In genomic region chr9:135674977-135675376, GRCh38 we compare ENCODE assay signal across 37 cellular contexts. TPM values are rescaled to one million over a fixed set of nuclear protein-coding genes. Genes with fewer than 3 reads are reported as not detected.
"Had no signal": no experiment of that assay in that cellular context is flagged by ENCODE, and none has a peak within 500 bp of the region (broad histone marks: within the 10 kb centered on the region; RNA-seq: fewer than 3 reads in every experiment).

No MANE protein-coding gene starts in this region.

- H3K36me3 Mint-ChIP-seq: mesothelial cell of epicardium; naive B cell; natural killer cell treated with Interleukin-12 subunit alpha and Interleukin-12 subunit beta and Interleukin-15 and Interleukin-18, amount 100 ng/mL, for 72 hours; stimulated activated memory B cell treated with anti-CD40 and anti-IgM and Interleukin-4, amounts not matched to agents 10 μg/mL and 1 μg/mL and 100 μg/mL, for 72 hours had no signal

- H3K36me3 ChIP-seq: heart right ventricle, left lung, neutrophil, ovary, right atrium auricular region, right lobe of liver, tibial nerve, upper lobe of left lung had no signal

- H3K9me3 ChIP-seq: heart right ventricle, left lung, neutrophil, ovary, right atrium auricular region, right lobe of liver, upper lobe of left lung had no signal

- ATAC-seq: heart right ventricle; left colon; left lung; natural killer cell treated with Interleukin-12 subunit alpha and Interleukin-12 subunit beta and Interleukin-15 and Interleukin-18, amount 100 ng/mL, for 72 hours; right lobe of liver; stimulated activated memory B cell treated with anti-CD40 and anti-IgM and Interleukin-4, amounts not matched to agents 10 μg/mL and 1 μg/mL and 100 μg/mL, for 72 hours; stimulated activated naive CD8-positive, alpha-beta T cell treated with anti-CD3 and anti-CD28 coated beads, Interleukin-15, amount 100 ng/mL, for 72 hours had no signal

- H3K4me3 Mint-ChIP-seq: mesothelial cell of epicardium; naive B cell; natural killer cell treated with Interleukin-12 subunit alpha and Interleukin-12 subunit beta and Interleukin-15 and Interleukin-18, amount 100 ng/mL, for 72 hours; stimulated activated memory B cell treated with anti-CD40 and anti-IgM and Interleukin-4, amounts not matched to agents 10 μg/mL and 1 μg/mL and 100 μg/mL, for 72 hours; stimulated activated naive CD8-positive, alpha-beta T cell treated with anti-CD3 and anti-CD28 coated beads, Interleukin-15, amount 100 ng/mL, for 72 hours had no signal

- H2AFZ ChIP-seq: hepatocyte had no signal

- DNase-seq: heart right ventricle; islet precursor cell; kidney glomerular epithelial cell; left colon; mesendoderm; naive B cell; occipital lobe; ovary; right lobe of liver; stimulated activated CD4-positive, alpha-beta T cell treated with anti-CD3 and anti-CD28 coated beads, Interleukin-1b, Interleukin-23, amount 100 ng/mL, for 48 hours; stimulated activated CD4-positive, alpha-beta T cell treated with anti-CD3 and anti-CD28 coated beads, Interleukin-2, amount 100 ng/mL, for 48 hours; stimulated activated CD4-positive, alpha-beta T cell treated with anti-CD3 and anti-CD28 coated beads, Interleukin-4, amount 100 ng/mL, for 4 hours; stimulated activated CD8-positive, alpha-beta memory T cell treated with anti-CD3 and anti-CD28 coated beads, Interleukin-4, amount 100 ng/mL, for 48 hours; stimulated activated naive CD4-positive, alpha-beta T cell treated with Interleukin-2 at 50 U/mL for 16 hours; stimulated activated naive CD8-positive, alpha-beta T cell treated with anti-CD3 and anti-CD28 coated beads, Interleukin-15, amount 100 ng/mL, for 72 hours; substantia nigra had no signal

- H3K4me3 ChIP-seq: heart right ventricle, hepatocyte, left lung, lung, ovary, right atrium auricular region, right lobe of liver, smooth muscle cell, tibial nerve, upper lobe of left lung had no signal

- H3K79me2 ChIP-seq: hepatocyte had no signal

- H3K27me3 ChIP-seq: hepatocyte, neutrophil, ovary, right atrium auricular region, right lobe of liver, tibial nerve, upper lobe of left lung had no signal

- H3K27ac ChIP-seq: heart right ventricle, hepatocyte, left lung, neutrophil, ovary, right atrium auricular region, right lobe of liver, tibial nerve, upper lobe of left lung had no signal

- H3K4me1 Mint-ChIP-seq: mesothelial cell of epicardium; naive B cell; stimulated activated memory B cell treated with anti-CD40 and anti-IgM and Interleukin-4, amounts not matched to agents 10 μg/mL and 1 μg/mL and 100 μg/mL, for 72 hours; stimulated activated naive CD8-positive, alpha-beta T cell treated with anti-CD3 and anti-CD28 coated beads, Interleukin-15, amount 100 ng/mL, for 72 hours had no signal

- H3K27me3 Mint-ChIP-seq: stimulated activated memory B cell treated with anti-CD40 and anti-IgM and Interleukin-4, amounts not matched to agents 10 μg/mL and 1 μg/mL and 100 μg/mL, for 72 hours; stimulated activated naive CD8-positive, alpha-beta T cell treated with anti-CD3 and anti-CD28 coated beads, Interleukin-15, amount 100 ng/mL, for 72 hours had no signal

- H3K9me3 Mint-ChIP-seq: mesothelial cell of epicardium; naive B cell; natural killer cell treated with Interleukin-12 subunit alpha and Interleukin-12 subunit beta and Interleukin-15 and Interleukin-18, amount 100 ng/mL, for 72 hours; stimulated activated memory B cell treated with anti-CD40 and anti-IgM and Interleukin-4, amounts not matched to agents 10 μg/mL and 1 μg/mL and 100 μg/mL, for 72 hours; stimulated activated naive CD8-positive, alpha-beta T cell treated with anti-CD3 and anti-CD28 coated beads, Interleukin-15, amount 100 ng/mL, for 72 hours had no signal

- H3K4me2 ChIP-seq: hepatocyte, smooth muscle cell had no signal

- H3K27ac Mint-ChIP-seq: mesothelial cell of epicardium; natural killer cell treated with Interleukin-12 subunit alpha and Interleukin-12 subunit beta and Interleukin-15 and Interleukin-18, amount 100 ng/mL, for 72 hours; progenitor cell of endocrine pancreas; stimulated activated memory B cell treated with anti-CD40 and anti-IgM and Interleukin-4, amounts not matched to agents 10 μg/mL and 1 μg/mL and 100 μg/mL, for 72 hours; stimulated activated naive CD8-positive, alpha-beta T cell treated with anti-CD3 and anti-CD28 coated beads, Interleukin-15, amount 100 ng/mL, for 72 hours had no signal

- H3K4me1 ChIP-seq: heart right ventricle, left lung, right atrium auricular region, right lobe of liver, tibial nerve, upper lobe of left lung had no signal

RNA-seq across cellular contexts. Expression of gene LCN9, which starts 11.9 kb away (rescaled TPM):
- total RNA-seq: heart right ventricle; left colon; left lung; lower leg skin; lung; mononuclear cell; natural killer cell treated with Interleukin-12 subunit alpha and Interleukin-12 subunit beta and Interleukin-15 and Interleukin-18, amount 100 ng/mL, for 72 hours; occipital lobe; ovary; pulmonary artery endothelial cell; renal cortical epithelial cell; right atrium auricular region; right lobe of liver; skeletal muscle tissue; temporal lobe; tibial nerve; upper lobe of left lung; urinary bladder had no signal
- polyA plus RNA-seq: heart right ventricle, lung, ovary, thymus, urinary bladder had no signal

RNA-seq across cellular contexts. Expression of gene SOHLH1, which starts 24.3 kb away (rescaled TPM):
- total RNA-seq: heart right ventricle; hepatocyte; left colon; left lung; lung; mesothelial cell of epicardium; mononuclear cell; natural killer cell treated with Interleukin-12 subunit alpha and Interleukin-12 subunit beta and Interleukin-15 and Interleukin-18, amount 100 ng/mL, for 72 hours; occipital lobe; progenitor cell of endocrine pancreas; pulmonary artery endothelial cell; renal cortical epithelial cell; right atrium auricular region; right lobe of liver; smooth muscle cell; temporal lobe; tibial nerve; upper lobe of left lung; urinary bladder had no signal
- polyA plus RNA-seq: heart right ventricle, hepatocyte, lung, neural cell, smooth muscle cell, urinary bladder had no signal

RNA-seq across cellular contexts. Expression of gene KCNT1, which starts 27.0 kb away (rescaled TPM):
- total RNA-seq: hepatocyte; mesothelial cell of epicardium; natural killer cell treated with Interleukin-12 subunit alpha and Interleukin-12 subunit beta and Interleukin-15 and Interleukin-18, amount 100 ng/mL, for 72 hours; progenitor cell of endocrine pancreas; renal cortical epithelial cell; right lobe of liver; smooth muscle cell had no signal
- polyA plus RNA-seq: smooth muscle cell had no signal

RNA-seq across cellular contexts. Expression of gene GLT6D1, which starts 35.6 kb away (rescaled TPM):
- total RNA-seq: heart right ventricle; left colon; left lung; lower leg skin; lung; mesothelial cell of epicardium; mononuclear cell; natural killer cell treated with Interleukin-12 subunit alpha and Interleukin-12 subunit beta and Interleukin-15 and Interleukin-18, amount 100 ng/mL, for 72 hours; occipital lobe; ovary; progenitor cell of endocrine pancreas; pulmonary artery endothelial cell; renal cortical epithelial cell; right atrium auricular region; right lobe of liver; skeletal muscle tissue; smooth muscle cell; temporal lobe; tibial nerve; upper lobe of left lung; urinary bladder had no signal
- polyA plus RNA-seq: heart right ventricle, hepatocyte, lung, neural cell, ovary, smooth muscle cell, urinary bladder had no signal
